ENCODE assay signal across 11 cellular contexts in genomic region chr13:105442941-105443340, GRCh38. TPM values are rescaled to one million over a fixed set of nuclear protein-coding genes. Genes with fewer than 3 reads are reported as not detected.
DNase-seq lines count a peak whose midpoint lies in the region; ATAC-seq and TF ChIP-seq lines count a peak whose summit lies in the region.
"Had no signal": no experiment of that assay in that cellular context is flagged by ENCODE, and none has a peak within 500 bp of the region (broad histone marks: within the 10 kb centered on the region; RNA-seq: fewer than 3 reads in every experiment).

No MANE protein-coding gene starts in this region.

- ATAC-seq in left ventricle myocardium superior (peak; percentile 63), thoracic aorta (ENCODE audit: insufficient number of reproducible peaks, low FRiP score, low read depth) (peak; percentile 93), HG02938 (IDR thresholded peaks at IDR 0.05; ENCODE audit: unreplicated experiment) (no peak)

- H3K36me3 ChIP-seq in SJSA1 (no peaks in the 10 kb centered on the region), thoracic aorta (no peaks in the 10 kb centered on the region)
- H3K36me3 ChIP-seq: BLaER1 had no signal

- DNase-seq in NCI-H510A treated with DMSO at 0.1 percent for 48 hours (lab: John Stamatoyannopoulos, UW) (peak; percentile 9), NCI-H510A (lab: John Stamatoyannopoulos, UW) (no peak), SJSA1 (ENCODE audit: low read depth in 1 of 2, low spot score in 2 of 2) (peak in 1 of 2 experiments; percentile 58), left ventricle myocardium superior (no peak), thoracic aorta (ENCODE audit: low spot score) (no peak)
- DNase-seq in activated CD4-positive, alpha-beta T cell treated with anti-CD3 and anti-CD28 coated beads for 4 hours: no peak
- no peak for DNase-seq in activated CD4-positive, alpha-beta T cell treated with anti-CD3 and anti-CD28 coated beads for 1 hour
- DNase-seq: activated naive CD4-positive, alpha-beta T cell treated with anti-CD3 and anti-CD28 coated beads for 36 hours had no signal

- H3K27ac ChIP-seq in SJSA1: peak overlapping the region; percentile 30
- H3K27ac ChIP-seq in thoracic aorta: peak overlapping the region in 1 of 2 donors; percentile 19
- H3K27ac ChIP-seq: BLaER1 had no signal

- no peak for TF ChIP-seq CTCF in thoracic aorta (IDR thresholded peaks at IDR 0.05)

- intact Hi-C loops in left ventricle myocardium superior (cut with micrococcal nuclease): no loop called here

- H3K27me3 ChIP-seq in SJSA1 (replicated peaks) (no peaks in the 10 kb centered on the region), thoracic aorta (replicated peaks; ENCODE audit: insufficient read depth) (no peaks in the 10 kb centered on the region)
- H3K27me3 ChIP-seq: BLaER1 had no signal

- H3K4me1 ChIP-seq in SJSA1 (replicated peaks) (peaks cover 5% of the 10 kb centered on the region), thoracic aorta (ENCODE audit: control insufficient read depth in 1 of 2, low read depth in 2 of 2) (peaks cover 0 to 5% of the 10 kb centered on the region in 2 donors)
- H3K4me1 ChIP-seq: BLaER1 had no signal

- H3K9me3 ChIP-seq in SJSA1 (replicated peaks): no peaks in the 10 kb centered on the region
- H3K9me3 ChIP-seq in thoracic aorta: no peaks in the 10 kb centered on the region
- H3K9me3 ChIP-seq: BLaER1 had no signal

- H3K4me3 ChIP-seq in SJSA1: no peak overlapping the region
- no peak overlapping the region for H3K4me3 ChIP-seq in thoracic aorta
- H3K4me3 ChIP-seq: BLaER1 had no signal

RNA-seq across cellular contexts. Expression of gene DAOA, which starts 22.9 kb away (rescaled TPM):
- not detected in 2 replicates for total RNA-seq in SJSA1 (2014; rRNA removed; shearing (Covaris generic))
- total RNA-seq in left ventricle myocardium superior (not detected), thoracic aorta (not detected)
- total RNA-seq: activated naive CD4-positive, alpha-beta T cell treated with anti-CD3 and anti-CD28 coated beads for 36 hours; lower leg skin had no signal
